23 cellular contexts compared by ENCODE assay signal in genomic region chr12:59069481-59069880, GRCh38.
DNase-seq lines count a peak whose midpoint lies in the region; ATAC-seq and TF ChIP-seq lines count a peak whose summit lies in the region.
"Had no signal": no experiment of that assay in that cellular context is flagged by ENCODE, and none has a peak within 500 bp of the region (broad histone marks: within the 10 kb centered on the region; RNA-seq: fewer than 3 reads in every experiment).

No MANE protein-coding gene starts in this region.

- H3K4me1 ChIP-seq in ACC112 (ENCODE audit: control insufficient read depth, insufficient read depth, low read length, unreplicated experiment) = peaks cover 34% of the 10 kb centered on the region
- peaks cover 49% of the 10 kb centered on the region for H3K4me1 ChIP-seq in RWPE2 (ENCODE audit: insufficient read depth, poor library complexity, severe bottlenecking)
- peaks cover 0 to 5% (median 0%) of the 10 kb centered on the region in 4 donors for H3K4me1 ChIP-seq in tibial artery
- H3K4me1 ChIP-seq in GM23248 (ENCODE audit: insufficient read depth) = peaks cover 18% of the 10 kb centered on the region
- H3K4me1 ChIP-seq: BE2C had no signal

- in situ Hi-C loops in GM23248 (cut with MboI) = no loop called here

- no peaks in the 10 kb centered on the region for H3K27me3 Mint-ChIP-seq in chondrocyte (ENCODE audit: low read depth)
- H3K27me3 Mint-ChIP-seq: CD8-positive, alpha-beta memory T cell; IgD-negative memory B cell had no signal

- peaks cover 64% of the 10 kb centered on the region for H3K4me1 Mint-ChIP-seq in chondrocyte (ENCODE audit: low read depth)
- H3K4me1 Mint-ChIP-seq: CD14-positive monocyte; CD8-positive, alpha-beta memory T cell; IgD-negative memory B cell had no signal

- H3K4me3 ChIP-seq in ACC112 (ENCODE audit: low read depth, low read length) = no peak overlapping the region
- H3K4me3 ChIP-seq in RWPE2 (ENCODE audit: severe bottlenecking) = no peak overlapping the region
- no peak overlapping the region for H3K4me3 ChIP-seq in tibial artery
- H3K4me3 ChIP-seq in GM23248 = no peak overlapping the region
- H3K4me3 ChIP-seq: SK-N-MC had no signal

- H3K4me2 ChIP-seq in GM23248 (ENCODE audit: unreplicated experiment) = no peak overlapping the region
- H3K4me2 ChIP-seq: KMS-11 had no signal

- H3K79me2 ChIP-seq in ACC112 (ENCODE audit: control insufficient read depth, insufficient read depth, low read length, unreplicated experiment) (no peaks in the 10 kb centered on the region), GM23248 (ENCODE audit: insufficient read depth) (no peaks in the 10 kb centered on the region)

- no peaks in the 10 kb centered on the region for H3K27me3 ChIP-seq in ACC112 (ENCODE audit: insufficient read depth, low read length)
- H3K27me3 ChIP-seq in RWPE2 (ENCODE audit: insufficient read depth, poor library complexity, severe bottlenecking) = no peaks in the 10 kb centered on the region
- no peaks in the 10 kb centered on the region for H3K27me3 ChIP-seq in tibial artery
- H3K27me3 ChIP-seq in GM23248 (replicated peaks; ENCODE audit: insufficient read depth) = no peaks in the 10 kb centered on the region
- H3K27me3 ChIP-seq: BE2C had no signal

- H3F3A ChIP-seq in GM23248 (ENCODE audit: insufficient read depth) = no peaks in the 10 kb centered on the region

- H3K9me3 Mint-ChIP-seq in chondrocyte (ENCODE audit: low read depth) = peaks cover 2% of the 10 kb centered on the region

- H3K9me3 ChIP-seq in RWPE2 (ENCODE audit: severe bottlenecking) (no peaks in the 10 kb centered on the region), tibial artery (no peaks in the 10 kb centered on the region), GM23248 (ENCODE audit: low read depth) (no peaks in the 10 kb centered on the region)
- H3K9me3 ChIP-seq: BE2C had no signal

- no peak overlapping the region for H3K9ac ChIP-seq in GM23248
- H3K9ac ChIP-seq: KMS-11 had no signal

- peaks cover 2% of the 10 kb centered on the region for H3K36me3 Mint-ChIP-seq in chondrocyte (ENCODE audit: low read depth)
- H3K36me3 Mint-ChIP-seq: CD14-positive monocyte; CD8-positive, alpha-beta memory T cell; IgD-negative memory B cell had no signal

- intact Hi-C loops in tibial artery (cut with DNase I; ENCODE audit: low total_unique reads) = no loop called here

- no peaks in the 10 kb centered on the region for H4K20me1 ChIP-seq in GM23248 (ENCODE audit: insufficient read depth)

- H2AFZ ChIP-seq in ACC112 (ENCODE audit: low read length, unreplicated experiment) (peak overlapping the region; percentile 20), GM23248 (no peak overlapping the region)

- ATAC-seq in RWPE2 (ENCODE audit: low read depth) (no peak), HG03196 (IDR thresholded peaks at IDR 0.05; ENCODE audit: unreplicated experiment) (no peak)

- H3K4me3 Mint-ChIP-seq in chondrocyte (ENCODE audit: unreplicated experiment) = no peak overlapping the region
- H3K4me3 Mint-ChIP-seq: CD14-positive monocyte; CD8-positive, alpha-beta memory T cell; IgD-negative memory B cell had no signal

- 50 to 56% methylated on average over 1 of the region's 1 CpG for WGBS in GM23248 (ENCODE audit: low coverage in 1 of 2, low lambda C conversion rate in 2 of 2, missing lambda C conversion rate in 2 of 2), 2 experiments

- no peak for DNase-seq in RWPE2 (ENCODE audit: low spot score)
- DNase-seq in chondrocyte (ENCODE audit: low spot score) = no peak
- peak; percentile 39 to 70 for DNase-seq in lung microvascular endothelial cell (ENCODE audit: low read depth in 2 of 2)
- DNase-seq in anterior cingulate cortex (lab: John Stamatoyannopoulos, UW) = no peak
- no peak for DNase-seq in tibial artery
- DNase-seq in GM23248 = no peak
- DNase-seq: BE2C; CD8-positive, alpha-beta memory T cell; DMS153; H7; NCI-H1048; NCI-H1694; NCI-H2029 treated with DMSO at 0.1 percent for 48 hours; NCI-H446 treated with DMSO at 0.1 percent for 48 hours; NCI-H526; RPMI8226; SHP77 treated with DMSO at 0.1 percent for 48 hours had no signal

- H3K36me3 ChIP-seq in ACC112 (ENCODE audit: insufficient read depth, low read length) (no peaks in the 10 kb centered on the region), RWPE2 (ENCODE audit: low read depth) (no peaks in the 10 kb centered on the region), tibial artery (no peaks in the 10 kb centered on the region), GM23248 (ENCODE audit: low read depth) (no peaks in the 10 kb centered on the region)
- H3K36me3 ChIP-seq: BE2C had no signal

- TF ChIP-seq CTCF in RWPE2 (IDR thresholded peaks at IDR 0.05; ENCODE audit: poor library complexity, severe bottlenecking) = no peak
- TF ChIP-seq CTCF in chondrocyte (IDR thresholded peaks at IDR 0.05) = no peak
- no peak for TF ChIP-seq CTCF in tibial artery (IDR thresholded peaks at IDR 0.05)

- peak overlapping the region; percentile 62 for H3K27ac Mint-ChIP-seq in chondrocyte (ENCODE audit: unreplicated experiment)
- H3K27ac Mint-ChIP-seq: CD14-positive monocyte; CD8-positive, alpha-beta memory T cell; IgD-negative memory B cell had no signal

- peak overlapping the region; percentile 14; the same call in 1 of the 2 replicates for H3K27ac ChIP-seq in ACC112 (ENCODE audit: low read depth, low read length)
- peak overlapping the region; percentile 88 for H3K27ac ChIP-seq in RWPE2 (ENCODE audit: poor library complexity, severe bottlenecking)
- H3K27ac ChIP-seq in tibial artery = no peak overlapping the region
- no peak overlapping the region for H3K27ac ChIP-seq in GM23248
- H3K27ac ChIP-seq: KMS-11, SK-N-MC had no signal

- H3K9me2 ChIP-seq in GM23248 (ENCODE audit: insufficient read depth) = no peaks in the 10 kb centered on the region

Comparison
In these comparisons a context has a peak if more than half of its experiments do, and no peak if none do; other contexts are left out.
1. H3K27ac ChIP-seq: peak in ACC112 (single experiment) and RWPE2 (single experiment); none in tibial artery (0 of 2) and GM23248 (single experiment).
2. DNase-seq: peak in lung microvascular endothelial cell (2 of 2); none in RWPE2 (single experiment), chondrocyte (single experiment), anterior cingulate cortex (0 of 58), tibial artery (0 of 2) and GM23248 (single experiment).